ENCODE assay signal across 20 cellular contexts in the genomic region with DNA sequence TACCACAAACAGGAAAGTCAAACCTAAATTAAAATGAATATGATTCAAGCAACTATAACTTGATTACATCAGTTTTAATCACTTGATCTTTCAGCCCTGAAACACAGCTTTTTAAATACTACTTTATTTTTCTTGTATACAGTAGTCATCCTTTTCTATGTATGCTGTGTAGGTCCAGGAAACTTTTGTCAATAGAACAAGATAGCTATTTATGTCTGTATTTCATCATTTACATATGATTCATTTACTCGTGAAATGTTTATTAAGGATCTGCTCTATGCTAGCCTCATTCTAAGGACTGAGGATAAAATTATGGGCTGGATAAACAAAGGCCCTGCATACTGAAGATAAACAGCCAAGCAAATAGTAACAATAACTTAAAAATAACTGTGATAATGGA.
"Had no signal": no experiment of that assay in that cellular context is flagged by ENCODE, and none has a peak within 500 bp of the region (broad histone marks: within the 10 kb centered on the region; RNA-seq: fewer than 3 reads in every experiment).

No MANE protein-coding gene starts in this region.

- H3K4me3 ChIP-seq: esophagus squamous epithelium, upper lobe of left lung had no signal

- H3K27ac Mint-ChIP-seq: activated CD8-positive, alpha-beta T cell treated with anti-CD3 and anti-CD28 coated beads, Interleukin-2, amount 10 ng/mL, durations not matched to agents 7 days and 5 days; activated naive CD4-positive, alpha-beta T cell treated with anti-CD3 and anti-CD28 coated beads, Interleukin-2, amount 50 U/mL, for 72 hours; activated T-helper 1 cell treated with anti-CD3 and anti-CD28 coated beads, Interleukin-12 subunit alpha, Interleukin-12 subunit beta, Interleukin-2, Interleukin-4 antibody, amounts not matched to agents 30 ng/mL and 10 ng/mL and 1 ng/mL, durations not matched to agents 14 hours and 24 hours and 36 hours; brain; natural killer cell treated with Interleukin-12 subunit alpha and Interleukin-12 subunit beta and Interleukin-15 and Interleukin-18, amount 100 ng/mL, for 72 hours; progenitor cell of endocrine pancreas had no signal

- H3K27me3 Mint-ChIP-seq: brain; natural killer cell treated with Interleukin-12 subunit alpha and Interleukin-12 subunit beta and Interleukin-15 and Interleukin-18, amount 100 ng/mL, for 72 hours; progenitor cell of endocrine pancreas had no signal

- DNase-seq: activated CD4-positive, alpha-beta T cell treated with anti-CD3 and anti-CD28 coated beads for 1 hour; activated CD4-positive, alpha-beta T cell treated with anti-CD3 and anti-CD28 coated beads, Interleukin-2, amount 50 U/mL, for 1 hour; activated CD8-positive, alpha-beta T cell treated with anti-CD3 and anti-CD28 coated beads, Interleukin-2, amount 10 ng/mL, durations not matched to agents 7 days and 5 days; activated gamma-delta T cell; aorta; central memory CD4-positive, alpha-beta T cell; effector CD8-positive, alpha-beta T cell; esophagus squamous epithelium; glutamatergic neuron; hippocampal formation; left cardiac atrium; stimulated activated CD4-positive, alpha-beta T cell treated with anti-CD3 and anti-CD28 coated beads, Interleukin-4, amount 100 ng/mL, for 1 hour; stimulated activated naive CD4-positive, alpha-beta T cell treated with Interleukin-2 at 50 U/mL for 16 hours; upper lobe of left lung; WERI-Rb-1 had no signal

- H3K27me3 ChIP-seq: esophagus squamous epithelium, upper lobe of left lung had no signal

- H3K27ac ChIP-seq: upper lobe of left lung, WERI-Rb-1 had no signal

- H3K36me3 ChIP-seq: esophagus squamous epithelium, upper lobe of left lung, WERI-Rb-1 had no signal

- H3K4me1 ChIP-seq: upper lobe of left lung had no signal

- H3K36me3 Mint-ChIP-seq: activated naive CD4-positive, alpha-beta T cell treated with anti-CD3 and anti-CD28 coated beads, Interleukin-2, amount 50 U/mL, for 72 hours; brain; natural killer cell treated with Interleukin-12 subunit alpha and Interleukin-12 subunit beta and Interleukin-15 and Interleukin-18, amount 100 ng/mL, for 72 hours had no signal

- H3K4me3 Mint-ChIP-seq: activated CD8-positive, alpha-beta T cell treated with anti-CD3 and anti-CD28 coated beads, Interleukin-2, amount 10 ng/mL, durations not matched to agents 7 days and 5 days; activated T-helper 1 cell treated with anti-CD3 and anti-CD28 coated beads, Interleukin-12 subunit alpha, Interleukin-12 subunit beta, Interleukin-2, Interleukin-4 antibody, amounts not matched to agents 30 ng/mL and 10 ng/mL and 1 ng/mL, durations not matched to agents 14 hours and 24 hours and 36 hours; brain; natural killer cell treated with Interleukin-12 subunit alpha and Interleukin-12 subunit beta and Interleukin-15 and Interleukin-18, amount 100 ng/mL, for 72 hours had no signal

- H3K9me3 ChIP-seq: esophagus squamous epithelium, upper lobe of left lung had no signal
